In the genomic region with DNA sequence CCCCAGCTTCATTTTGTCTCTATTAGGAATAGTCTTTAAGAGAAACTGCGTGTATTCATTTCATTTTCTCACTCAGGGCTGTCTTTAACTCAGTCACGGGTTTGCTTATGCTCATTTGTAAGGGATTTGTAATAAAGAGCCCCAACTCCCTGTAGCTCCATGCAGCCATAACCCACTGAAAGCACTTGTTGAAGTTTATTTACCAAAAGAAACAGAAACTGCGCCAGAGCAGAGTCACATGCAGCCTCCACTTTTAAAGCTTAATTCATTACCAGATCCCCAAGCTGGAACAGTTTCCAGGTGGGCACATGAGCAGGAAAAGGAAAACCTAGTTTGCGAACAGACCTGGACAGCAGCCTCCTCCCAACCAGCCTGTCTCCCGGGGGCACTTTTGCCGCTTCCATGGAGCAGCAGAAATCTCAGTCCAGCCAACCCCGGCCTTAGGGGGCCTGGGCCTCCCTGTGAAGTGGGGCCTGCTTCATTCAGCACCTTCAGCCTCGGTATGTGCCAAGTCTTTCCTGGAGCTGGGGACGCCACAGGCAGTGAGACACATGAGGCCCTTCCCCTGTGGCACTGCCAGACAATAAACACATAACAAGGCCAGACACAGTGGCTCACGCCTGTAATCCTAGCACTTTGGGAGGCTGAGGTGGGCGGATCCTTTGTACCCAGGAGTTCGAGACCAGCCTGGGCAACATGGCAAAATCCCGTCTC, we compare ENCODE assay signal across 24 cellular contexts. TPM values are rescaled to one million over a fixed set of nuclear protein-coding genes. Genes with fewer than 3 reads are reported as not detected.
A peak's percentile ranks its signal among the peaks of the same experiment; 100 is the strongest.
DNase-seq lines count a peak whose midpoint lies in the region; ATAC-seq, FAIRE-seq and TF ChIP-seq lines count a peak whose summit lies in the region.
"Had no signal": no experiment of that assay in that cellular context is flagged by ENCODE, and none has a peak within 500 bp of the region (broad histone marks: within the 10 kb centered on the region; RNA-seq: fewer than 3 reads in every experiment).

No MANE protein-coding gene starts in this region.

- TF ChIP-seq EP300 in stomach (IDR thresholded peaks at IDR 0.05) = no peak

- peak; percentile 40 for FAIRE-seq in HTR-8/SVneo (lab: Jason Lieb, UNC)
- FAIRE-seq: A549 had no signal

- peak overlapping the region; percentile 65 for H3K9ac ChIP-seq in endocrine pancreas (ENCODE audit: control insufficient read depth, insufficient read depth, low read length)
- H3K9ac ChIP-seq: KMS-11 had no signal

- H3K9me3 ChIP-seq in endocrine pancreas (ENCODE audit: control insufficient read depth, low read length) = no peaks in the 10 kb centered on the region
- H3K9me3 ChIP-seq in stomach = no peaks in the 10 kb centered on the region
- no peaks in the 10 kb centered on the region for H3K9me3 ChIP-seq in effector memory CD4-positive, alpha-beta T cell (ENCODE audit: control insufficient read depth, low read length)
- H3K9me3 ChIP-seq: A549, HAP-1, left ventricle myocardium inferior, uterus had no signal

- H3K4me3 Mint-ChIP-seq in activated CD8-positive, alpha-beta memory T cell treated with anti-CD3 and anti-CD28 coated beads, Interleukin-2, amount 10 ng/mL, durations not matched to agents 7 days and 5 days = no peak overlapping the region
- H3K4me3 Mint-ChIP-seq: natural killer cell had no signal

- H3K27ac Mint-ChIP-seq in activated CD8-positive, alpha-beta memory T cell treated with anti-CD3 and anti-CD28 coated beads, Interleukin-2, amount 10 ng/mL, durations not matched to agents 7 days and 5 days = peak overlapping the region; percentile 30
- H3K27ac Mint-ChIP-seq: natural killer cell had no signal

- WGBS in stomach, 5 donors = 77 to 88% (median 87%) methylated on average over 10 to 13 of the region's 13 CpGs

- no peak for TF ChIP-seq POLR2A in stomach (IDR thresholded peaks at IDR 0.05)

- no peaks in the 10 kb centered on the region for H3K27me3 Mint-ChIP-seq in activated CD8-positive, alpha-beta memory T cell treated with anti-CD3 and anti-CD28 coated beads, Interleukin-2, amount 10 ng/mL, durations not matched to agents 7 days and 5 days

- H3K9me3 Mint-ChIP-seq in activated CD8-positive, alpha-beta memory T cell treated with anti-CD3 and anti-CD28 coated beads, Interleukin-2, amount 10 ng/mL, durations not matched to agents 7 days and 5 days (ENCODE audit: low read depth) = no peaks in the 10 kb centered on the region
- H3K9me3 Mint-ChIP-seq: natural killer cell had no signal

- intact Hi-C loops in stomach (cut with DNase I; ENCODE audit: low total_unique reads) = no loop called here

- no peak for ATAC-seq in activated CD8-positive, alpha-beta memory T cell treated with anti-CD3 and anti-CD28 coated beads, Interleukin-2, amount 10 ng/mL, durations not matched to agents 7 days and 5 days
- ATAC-seq: A549; activated CD4-positive, CD25-positive, alpha-beta regulatory T cell treated with anti-CD3 and anti-CD28 coated beads, Interleukin-2, amount 50 U/mL, for 24 hours; natural killer cell had no signal

- H3K36me3 ChIP-seq in endocrine pancreas (ENCODE audit: control insufficient read depth, insufficient read depth, low read length) = no peaks in the 10 kb centered on the region
- no peaks in the 10 kb centered on the region for H3K36me3 ChIP-seq in stomach
- no peaks in the 10 kb centered on the region for H3K36me3 ChIP-seq in effector memory CD4-positive, alpha-beta T cell (ENCODE audit: control insufficient read depth, insufficient read depth, low read length)
- H3K36me3 ChIP-seq: left ventricle myocardium inferior, uterus had no signal

- H3K4me3 ChIP-seq in endocrine pancreas (ENCODE audit: control insufficient read depth, insufficient read depth, low read length) (no peak overlapping the region), stomach (no peak overlapping the region)
- no peak overlapping the region for H3K4me3 ChIP-seq in effector memory CD4-positive, alpha-beta T cell (ENCODE audit: insufficient read depth, low read depth, low read length, poor library complexity, severe bottlenecking)
- H3K4me3 ChIP-seq: A549, HAP-1, left ventricle myocardium inferior, uterus had no signal

- H3K4me1 Mint-ChIP-seq in activated CD8-positive, alpha-beta memory T cell treated with anti-CD3 and anti-CD28 coated beads, Interleukin-2, amount 10 ng/mL, durations not matched to agents 7 days and 5 days = peaks cover 38% of the 10 kb centered on the region

- H3K36me3 Mint-ChIP-seq in activated CD8-positive, alpha-beta memory T cell treated with anti-CD3 and anti-CD28 coated beads, Interleukin-2, amount 10 ng/mL, durations not matched to agents 7 days and 5 days = peaks cover 8% of the 10 kb centered on the region
- H3K36me3 Mint-ChIP-seq: natural killer cell had no signal

- DNase-seq in activated CD8-positive, alpha-beta memory T cell treated with anti-CD3 and anti-CD28 coated beads, Interleukin-2, amount 10 ng/mL, durations not matched to agents 7 days and 5 days = no peak
- no peak for DNase-seq in activated CD8-positive, alpha-beta memory T cell treated with anti-CD3 and anti-CD28 coated beads, Interleukin-2, amount 50 U/mL, for 48 hours
- no peak for DNase-seq in HTR-8/SVneo (ENCODE audit: insufficient read length, low spot score)
- no peak for DNase-seq in stomach
- DNase-seq in effector memory CD4-positive, alpha-beta T cell = no peak
- no peak for DNase-seq in activated effector memory CD4-positive, alpha-beta T cell treated with Interleukin-2 at 50 U/mL for 16 hours
- no peak for DNase-seq in DMS79 (lab: John Stamatoyannopoulos, UW)
- DNase-seq: activated T-cell treated with anti-CD3 and anti-CD28 coated beads for 4 hours; COR-L47; cortex of kidney; GDM1; left ventricle myocardium inferior; natural killer cell; NCI-H1436; NCI-H510A treated with DMSO at 0.1 percent for 48 hours; stimulated activated CD4-positive, alpha-beta T cell treated with anti-CD3 and anti-CD28 coated beads, Interleukin-1b, Interleukin-23, amount 100 ng/mL, for 48 hours; stimulated activated CD8-positive, alpha-beta memory T cell treated with anti-CD3 and anti-CD28 coated beads, Interleukin-4, amount 100 ng/mL, for 48 hours; T-helper 1 cell; uterus had no signal

- TF ChIP-seq CTCF in stomach (IDR thresholded peaks at IDR 0.05) = no peak

- CTCF ChIA-PET in activated CD8-positive, alpha-beta memory T cell treated with anti-CD3 and anti-CD28 coated beads, Interleukin-2, amount 10 ng/mL, durations not matched to agents 7 days and 5 days (lab: Charles Lee) = interaction anchor here (1.0 to 1.4 kb wide), 3 partner anchors 9 to 130 kb away, joined by 3 to 4 read pairs (median 3); no protein-coding TSS in a partner anchor

- H3K27me3 ChIP-seq in endocrine pancreas (ENCODE audit: control insufficient read depth, insufficient read depth, low read length) (no peaks in the 10 kb centered on the region), stomach (no peaks in the 10 kb centered on the region)
- no peaks in the 10 kb centered on the region for H3K27me3 ChIP-seq in effector memory CD4-positive, alpha-beta T cell (replicated peaks; ENCODE audit: control insufficient read depth, insufficient read depth, low read length, poor library complexity, severe bottlenecking)
- H3K27me3 ChIP-seq: uterus had no signal

- no peaks in the 10 kb centered on the region for H3K4me1 ChIP-seq in endocrine pancreas (ENCODE audit: control insufficient read depth, insufficient read depth, low read length)
- peaks cover 3 to 14% (median 12%) of the 10 kb centered on the region in 4 donors for H3K4me1 ChIP-seq in stomach
- peaks cover 12% of the 10 kb centered on the region for H3K4me1 ChIP-seq in effector memory CD4-positive, alpha-beta T cell (ENCODE audit: control insufficient read depth, insufficient read depth, low read length, poor library complexity, severe bottlenecking)
- H3K4me1 ChIP-seq: uterus had no signal

- H3K27ac ChIP-seq in stomach = peak overlapping the region in 3 of 5 donors; percentile 27 to 59 (median 41)
- no peak overlapping the region for H3K27ac ChIP-seq in effector memory CD4-positive, alpha-beta T cell (ENCODE audit: insufficient read depth, low read length, poor library complexity, severe bottlenecking)
- H3K27ac ChIP-seq: A549, KMS-11, left ventricle myocardium inferior, uterus had no signal

RNA-seq across cellular contexts. Expression of gene BCAS4, which starts 4.5 kb away (rescaled TPM):
- total RNA-seq in activated CD8-positive, alpha-beta memory T cell treated with anti-CD3 and anti-CD28 coated beads, Interleukin-2, amount 10 ng/mL, durations not matched to agents 7 days and 5 days = 10 to 100 TPM; 37.6 to 44.8 TPM
- 1 to 10 TPM in 3 of 5 donors, under 1 TPM in 1, not detected in 1; under 0.01 to 2.8 (median 1.9) TPM for total RNA-seq in stomach
- 1 to 10 TPM in 2 of 3 donors, under 1 TPM in 1; 0.46 to 7.2 (median 5.6) TPM for polyA plus RNA-seq in stomach

Comparison
In these comparisons a context has a peak if more than half of its experiments do, and no peak if none do; other contexts are left out.
1. RNA of gene BCAS4, which starts 4.5 kb away (total RNA-seq): 37.6 to 44.8 TPM in activated CD8-positive, alpha-beta memory T cell treated with anti-CD3 and anti-CD28 coated beads, Interleukin-2, amount 10 ng/mL, durations not matched to agents 7 days and 5 days; under 0.01 to 2.8 TPM in stomach; every median in the first group is over 10 times any median in the second.